Comparison of ENCODE assay signal across 8 cellular contexts in genomic region chr7:96322373-96322695, GRCh38. TPM values are rescaled to one million over a fixed set of nuclear protein-coding genes. Genes with fewer than 3 reads are reported as not detected.
DNase-seq lines count a peak whose midpoint lies in the region; ATAC-seq and TF ChIP-seq lines count a peak whose summit lies in the region.

No MANE protein-coding gene starts in this region.

- peaks cover 0 to 35% (median 22%) of the 10 kb centered on the region in 4 donors for H3K4me1 ChIP-seq in tibial nerve
- no peaks in the 10 kb centered on the region for H3K4me1 ChIP-seq in aorta (ENCODE audit: control insufficient read depth in 1 of 2, insufficient read depth in 2 of 2, low read length in 2 of 2)

- peak overlapping the region; percentile 83 for H3K4me3 Mint-ChIP-seq in activated naive CD4-positive, alpha-beta T cell treated with anti-CD3 and anti-CD28 coated beads for 36 hours
- H3K4me3 Mint-ChIP-seq in activated CD8-positive, alpha-beta T cell treated with anti-CD3 and anti-CD28 coated beads, Interleukin-2, amount 10 ng/mL, durations not matched to agents 7 days and 5 days = peak overlapping the region; percentile 85

- H3K27me3 Mint-ChIP-seq in activated naive CD4-positive, alpha-beta T cell treated with anti-CD3 and anti-CD28 coated beads for 36 hours (ENCODE audit: low read depth) = peaks cover 6% of the 10 kb centered on the region
- peaks cover 7% of the 10 kb centered on the region for H3K27me3 Mint-ChIP-seq in activated CD8-positive, alpha-beta T cell treated with anti-CD3 and anti-CD28 coated beads, Interleukin-2, amount 10 ng/mL, durations not matched to agents 7 days and 5 days (ENCODE audit: low read depth)

- H3K9me3 ChIP-seq in tibial nerve (no peaks in the 10 kb centered on the region), aorta (ENCODE audit: control insufficient read depth, low read length) (no peaks in the 10 kb centered on the region)

- ATAC-seq in activated CD8-positive, alpha-beta T cell treated with anti-CD3 and anti-CD28 coated beads, Interleukin-2, amount 10 ng/mL, durations not matched to agents 7 days and 5 days = no peak
- ATAC-seq in aorta (ENCODE audit: low FRiP score) (no peak), GM21360 (IDR thresholded peaks at IDR 0.05; ENCODE audit: unreplicated experiment) (no peak), GM19397 (IDR thresholded peaks at IDR 0.05; ENCODE audit: unreplicated experiment) (no peak)

- CTCF ChIA-PET in activated naive CD4-positive, alpha-beta T cell treated with anti-CD3 and anti-CD28 coated beads for 36 hours (lab: Charles Lee) = no interaction called here
- CTCF ChIA-PET in activated CD8-positive, alpha-beta T cell treated with anti-CD3 and anti-CD28 coated beads, Interleukin-2, amount 10 ng/mL, durations not matched to agents 7 days and 5 days (lab: Charles Lee) = no interaction called here

- H3K27ac ChIP-seq in tibial nerve = peak overlapping the region; percentile 87 to 99 (median 94)
- H3K27ac ChIP-seq in aorta (ENCODE audit: low read depth in 1 of 2, low read length in 2 of 2) = no peak overlapping the region

- POLR2A ChIA-PET in activated CD8-positive, alpha-beta T cell treated with anti-CD3 and anti-CD28 coated beads, Interleukin-2, amount 10 ng/mL, durations not matched to agents 7 days and 5 days (lab: Charles Lee) = no interaction called here

- TF ChIP-seq POLR2A in tibial nerve (IDR thresholded peaks at IDR 0.05) = no peak

- peaks cover 34% of the 10 kb centered on the region for H3K4me1 Mint-ChIP-seq in activated naive CD4-positive, alpha-beta T cell treated with anti-CD3 and anti-CD28 coated beads for 36 hours (ENCODE audit: low read depth)
- H3K4me1 Mint-ChIP-seq in activated CD8-positive, alpha-beta T cell treated with anti-CD3 and anti-CD28 coated beads, Interleukin-2, amount 10 ng/mL, durations not matched to agents 7 days and 5 days (ENCODE audit: low read depth) = peaks cover 20% of the 10 kb centered on the region

- no peak for TF ChIP-seq EP300 in tibial nerve (IDR thresholded peaks at IDR 0.05)

- H3K36me3 ChIP-seq in kidney epithelial cell (ENCODE audit: control insufficient read depth, insufficient read depth, low read length) = no peaks in the 10 kb centered on the region
- no peaks in the 10 kb centered on the region for H3K36me3 ChIP-seq in tibial nerve
- H3K36me3 ChIP-seq in aorta (ENCODE audit: control insufficient read depth in 1 of 2, insufficient read depth in 2 of 2, low read length in 1 of 2) = no peaks in the 10 kb centered on the region

- intact Hi-C loops in activated naive CD4-positive, alpha-beta T cell treated with anti-CD3 and anti-CD28 coated beads for 36 hours (cut with micrococcal nuclease) = loop anchor here (5.0 kb wide), 1 partner anchor 820 kb away; no protein-coding TSS in a partner anchor
- intact Hi-C loops in aorta (cut with DNase I) = no loop called here

- H3K27ac Mint-ChIP-seq in activated naive CD4-positive, alpha-beta T cell treated with anti-CD3 and anti-CD28 coated beads for 36 hours = peak overlapping the region; percentile 36
- peak overlapping the region; percentile 63 for H3K27ac Mint-ChIP-seq in activated CD8-positive, alpha-beta T cell treated with anti-CD3 and anti-CD28 coated beads, Interleukin-2, amount 10 ng/mL, durations not matched to agents 7 days and 5 days

- H3K27me3 ChIP-seq in kidney epithelial cell (ENCODE audit: control insufficient read depth, insufficient read depth, low read length) = no peaks in the 10 kb centered on the region
- no peaks in the 10 kb centered on the region for H3K27me3 ChIP-seq in tibial nerve
- no peaks in the 10 kb centered on the region for H3K27me3 ChIP-seq in aorta (ENCODE audit: control insufficient read depth in 1 of 2, insufficient read depth in 2 of 2, low read length in 1 of 2)

- H3K36me3 Mint-ChIP-seq in activated naive CD4-positive, alpha-beta T cell treated with anti-CD3 and anti-CD28 coated beads for 36 hours (ENCODE audit: low read depth) = peaks cover 1% of the 10 kb centered on the region
- no peaks in the 10 kb centered on the region for H3K36me3 Mint-ChIP-seq in activated CD8-positive, alpha-beta T cell treated with anti-CD3 and anti-CD28 coated beads, Interleukin-2, amount 10 ng/mL, durations not matched to agents 7 days and 5 days (ENCODE audit: low read depth)

- no peak for TF ChIP-seq CTCF in kidney epithelial cell (IDR thresholded peaks at IDR 0.05; ENCODE audit: insufficient read depth, low read length, poor library complexity, severe bottlenecking)
- TF ChIP-seq CTCF in tibial nerve (IDR thresholded peaks at IDR 0.05) = no peak

- H3K9me3 Mint-ChIP-seq in activated naive CD4-positive, alpha-beta T cell treated with anti-CD3 and anti-CD28 coated beads for 36 hours = no peaks in the 10 kb centered on the region
- no peaks in the 10 kb centered on the region for H3K9me3 Mint-ChIP-seq in activated CD8-positive, alpha-beta T cell treated with anti-CD3 and anti-CD28 coated beads, Interleukin-2, amount 10 ng/mL, durations not matched to agents 7 days and 5 days (ENCODE audit: insufficient read depth)

- peak overlapping the region; percentile 66 for H3K4me3 ChIP-seq in kidney epithelial cell (ENCODE audit: low read depth, low read length)
- H3K4me3 ChIP-seq in tibial nerve = peak overlapping the region; percentile 73 to 95 (median 79)
- H3K4me3 ChIP-seq in aorta (ENCODE audit: low read length in 2 of 2) = peak overlapping the region in 1 of 2 donors; percentile 63

- 34 to 35% methylated on average over 9 of the region's 9 CpGs for WGBS in tibial nerve, 2 donors
- 32 to 38% methylated on average over 9 of the region's 9 CpGs for WGBS in aorta, 2 donors

- no peak for DNase-seq in activated naive CD4-positive, alpha-beta T cell treated with anti-CD3 and anti-CD28 coated beads for 36 hours
- no peak for DNase-seq in activated naive CD4-positive, alpha-beta T cell treated with Interleukin-2 at 50 U/mL for 16 hours
- DNase-seq in activated CD8-positive, alpha-beta T cell treated with anti-CD3 and anti-CD28 coated beads, Interleukin-2, amount 10 ng/mL, durations not matched to agents 7 days and 5 days = no peak
- DNase-seq in kidney epithelial cell (ENCODE audit: low read depth) = no peak
- DNase-seq in tibial nerve (ENCODE audit: low spot score in 2 of 2) = no peak
- no peak for DNase-seq in aorta

RNA-seq across cellular contexts. Expression of gene SLC25A13, which starts 0.4 kb away (rescaled TPM):
- total RNA-seq in activated naive CD4-positive, alpha-beta T cell treated with anti-CD3 and anti-CD28 coated beads for 36 hours = 1 to 10 TPM; 4.0 to 5.7 TPM
- 10 to 100 TPM in 1 of 2 experiments, 1 to 10 TPM in 1; 8.9 to 12.0 TPM for total RNA-seq in activated CD8-positive, alpha-beta T cell treated with anti-CD3 and anti-CD28 coated beads, Interleukin-2, amount 10 ng/mL, durations not matched to agents 7 days and 5 days
- total RNA-seq in kidney epithelial cell = 44.0 and 44.4 TPM in 2 replicates
- total RNA-seq in tibial nerve = 10 to 100 TPM; 22.2 to 42.2 (median 29.6) TPM
- 10 to 100 TPM; 18.0 to 29.8 TPM for total RNA-seq in aorta
- 1 to 10 TPM; 7.7 to 9.5 TPM for polyA plus RNA-seq in aorta

Comparison
In these comparisons a context has a peak if more than half of its experiments do, and no peak if none do; other contexts are left out.
1. H3K27ac ChIP-seq: peak in tibial nerve (4 of 4); none in aorta (0 of 2).